1 cellular context compared by ENCODE assay signal in genomic region chr12:47910486-47910885, GRCh38.
TF ChIP-seq lines count a peak whose summit lies in the region.

No MANE protein-coding gene starts in this region.

TF ChIP-seq in HepG2, 621 proteins besides CTCF, POLR2A, EP300 and RAD21:
- TF ChIP-seq EHMT2 (IDR thresholded peaks at IDR 0.05; ENCODE audit: borderline replicate concordance, low read depth, low read length) (0 out of 2 replicates have a peak, but pooled peaks have one; percentile 49), GATA4 (IDR thresholded peaks at IDR 0.05; ENCODE audit: borderline replicate concordance, low read depth) (no peak), AKAP8 (CRISPR knock-in tag; IDR thresholded peaks at IDR 0.05) (no peak), FOXP4 (CRISPR knock-in tag; IDR thresholded peaks at IDR 0.05) (0 out of 2 replicates have a peak, but pooled peaks have one; percentile 1), NR2F2 (IDR thresholded peaks at IDR 0.05; ENCODE audit: borderline replicate concordance, low read depth) (no peak), HNF1A (IDR thresholded peaks at IDR 0.05; ENCODE audit: low read depth) (no peak), HNF1A (CRISPR knock-in tag; IDR thresholded peaks at IDR 0.05; ENCODE audit: borderline replicate concordance) (0 out of 2 replicates have a peak, but pooled peaks have one; percentile 5)
TF ChIP-seq in HepG2: peak in this region for 3.
